In genomic region chr4:42708625-42709024, GRCh38 we compare ENCODE assay signal across 18 cellular contexts. TPM values are rescaled to one million over a fixed set of nuclear protein-coding genes. Genes with fewer than 3 reads are reported as not detected.
DNase-seq lines count a peak whose midpoint lies in the region; TF ChIP-seq lines count a peak whose summit lies in the region.
"Had no signal": no experiment of that assay in that cellular context is flagged by ENCODE, and none has a peak within 500 bp of the region (broad histone marks: within the 10 kb centered on the region; RNA-seq: fewer than 3 reads in every experiment).

No MANE protein-coding gene starts in this region.

- H3K9me3 Mint-ChIP-seq in progenitor cell of endocrine pancreas (ENCODE audit: low read depth) = no peaks in the 10 kb centered on the region

- no peak overlapping the region for H3K4me2 ChIP-seq in trophoblast cell (ENCODE audit: low read length)
- H3K4me2 ChIP-seq: BLaER1 treated with 17β-estradiol and CSF1 and Interleukin-3, amounts not matched to agents 10 nM and 100 nM had no signal

- peaks cover 25% of the 10 kb centered on the region for H3K4me1 Mint-ChIP-seq in progenitor cell of endocrine pancreas (ENCODE audit: low read depth)

- H3K27ac Mint-ChIP-seq in progenitor cell of endocrine pancreas = no peak overlapping the region

- no peaks in the 10 kb centered on the region for H3K79me1 ChIP-seq in trophoblast cell (ENCODE audit: low read length)

- no peak overlapping the region for H3K14ac ChIP-seq in trophoblast cell (ENCODE audit: low read length)

- H3K9ac ChIP-seq in trophoblast cell (ENCODE audit: low read length) = no peak overlapping the region
- H3K9ac ChIP-seq: BLaER1 treated with 17β-estradiol and CSF1 and Interleukin-3, amounts not matched to agents 10 nM and 100 nM had no signal

- DNase-seq in NCI-H1105 treated with DMSO at 0.1 percent for 48 hours (lab: John Stamatoyannopoulos, UW) (peak; percentile 45), NCI-H1105 (lab: John Stamatoyannopoulos, UW) (no peak), NCI-H2029 (lab: John Stamatoyannopoulos, UW) (peak; percentile 49), NCI-H748 treated with DMSO at 0.1 percent for 48 hours (lab: John Stamatoyannopoulos, UW) (peak; percentile 8), progenitor cell of endocrine pancreas (ENCODE audit: low spot score, unreplicated experiment) (no peak), ureter (ENCODE audit: low spot score) (no peak), trophoblast cell (no peak), C1 segment of cervical spinal cord (lab: John Stamatoyannopoulos, UW) (no peak)
- DNase-seq: DMS 273 treated with DMSO at 0.1 percent for 48 hours; Kasumi-1; NCI-H1930; NK-92 treated with Interleukin-12 subunit alpha and Interleukin-12 subunit beta, amount 100 ng/mL, for 24 hours; SJCRH30; SW 1271 had no signal

- peaks cover 23% of the 10 kb centered on the region for H3K27me3 Mint-ChIP-seq in progenitor cell of endocrine pancreas

- no peak overlapping the region for H3K27ac ChIP-seq in trophoblast cell (ENCODE audit: low read depth, low read length)
- H3K27ac ChIP-seq: BLaER1 treated with 17β-estradiol and CSF1 and Interleukin-3, amounts not matched to agents 10 nM and 100 nM; RWPE1; SJCRH30 had no signal

- H4K91ac ChIP-seq in trophoblast cell (ENCODE audit: low read depth, low read length) = no peak overlapping the region

- no peak overlapping the region for H2AFZ ChIP-seq in trophoblast cell (ENCODE audit: insufficient read depth, low read length, poor library complexity)

- no peak overlapping the region for H3K4ac ChIP-seq in trophoblast cell (ENCODE audit: low read depth, low read length)

- H3K9me3 ChIP-seq in trophoblast cell (ENCODE audit: insufficient read depth, low read depth, low read length) = no peaks in the 10 kb centered on the region
- H3K9me3 ChIP-seq: BLaER1 treated with 17β-estradiol and CSF1 and Interleukin-3, amounts not matched to agents 10 nM and 100 nM; SJCRH30 had no signal

- WGBS in trophoblast cell (ENCODE audit: extremely low coverage, insufficient coverage, insufficient read length) = no CpG with 5 or more reads among the region's 1 CpG

- H3K36me3 ChIP-seq in trophoblast cell (ENCODE audit: control insufficient read depth in 1 of 2, insufficient read depth in 2 of 2, low read length in 2 of 2) = no peaks in the 10 kb centered on the region
- H3K36me3 ChIP-seq: BLaER1 treated with 17β-estradiol and CSF1 and Interleukin-3, amounts not matched to agents 10 nM and 100 nM; SJCRH30 had no signal

- no peaks in the 10 kb centered on the region for H3K4me1 ChIP-seq in trophoblast cell (ENCODE audit: control insufficient read depth in 1 of 2, insufficient read depth in 2 of 2, low read length in 2 of 2)
- H3K4me1 ChIP-seq: BLaER1 treated with 17β-estradiol and CSF1 and Interleukin-3, amounts not matched to agents 10 nM and 100 nM; SJCRH30 had no signal

- no peak overlapping the region for H3K23ac ChIP-seq in trophoblast cell (ENCODE audit: low read length)

- TF ChIP-seq CTCF in progenitor cell of endocrine pancreas (IDR thresholded peaks at IDR 0.05; ENCODE audit: unreplicated experiment) = no peak

- H2AK5ac ChIP-seq in trophoblast cell (ENCODE audit: low read length) = no peak overlapping the region

- no peak overlapping the region for H4K8ac ChIP-seq in trophoblast cell (ENCODE audit: low read depth, low read length)

- H3K27me3 ChIP-seq in trophoblast cell (ENCODE audit: insufficient read depth, low read length) = no peaks in the 10 kb centered on the region
- H3K27me3 ChIP-seq: BLaER1 treated with 17β-estradiol and CSF1 and Interleukin-3, amounts not matched to agents 10 nM and 100 nM had no signal

- peak overlapping the region; percentile 6 for H3K4me3 Mint-ChIP-seq in progenitor cell of endocrine pancreas (ENCODE audit: low read depth)

- no peaks in the 10 kb centered on the region for H3K36me3 Mint-ChIP-seq in progenitor cell of endocrine pancreas (ENCODE audit: insufficient read depth)

- no peak overlapping the region for H3K18ac ChIP-seq in trophoblast cell (ENCODE audit: low read length)

- no peak overlapping the region for H2BK12ac ChIP-seq in trophoblast cell (ENCODE audit: low read length)

- H3K4me3 ChIP-seq in trophoblast cell (ENCODE audit: low read depth, low read length) = no peak overlapping the region
- H3K4me3 ChIP-seq: BLaER1 treated with 17β-estradiol and CSF1 and Interleukin-3, amounts not matched to agents 10 nM and 100 nM; GM12878; SJCRH30 had no signal

- no peak overlapping the region for H4K12ac ChIP-seq in trophoblast cell (ENCODE audit: low read depth, low read length)

- H3K79me2 ChIP-seq in trophoblast cell (ENCODE audit: control insufficient read depth, insufficient read depth, low read length, poor library complexity) = no peaks in the 10 kb centered on the region

- H2BK120ac ChIP-seq in trophoblast cell (ENCODE audit: insufficient read depth, low read length, poor library complexity) = no peak overlapping the region

- H2BK5ac ChIP-seq in trophoblast cell (ENCODE audit: low read depth, low read length, poor library complexity) = no peak overlapping the region

RNA-seq across cellular contexts. Expression of gene ATP8A1, which starts 51.7 kb away (rescaled TPM):
- 13.7 and 14.6 TPM in 2 replicates for total RNA-seq in progenitor cell of endocrine pancreas
- total RNA-seq in ureter = 12.5 TPM
- polyA plus RNA-seq in trophoblast cell (2013) = 0.44 and 0.68 TPM in 2 replicates
- total RNA-seq: A172 had no signal

Comparison
In these comparisons a context has a peak if more than half of its experiments do, and no peak if none do; other contexts are left out.
1. DNase-seq: peak in NCI-H1105 treated with DMSO at 0.1 percent for 48 hours (single experiment), NCI-H2029 (single experiment) and NCI-H748 treated with DMSO at 0.1 percent for 48 hours (single experiment); none in NCI-H1105 (single experiment), progenitor cell of endocrine pancreas (single experiment), ureter (single experiment), trophoblast cell (0 of 2) and C1 segment of cervical spinal cord (0 of 14).